In genomic region chr11:23988381-23989006, GRCh38 we compare ENCODE assay signal across 15 cellular contexts.
DNase-seq lines count a peak whose midpoint lies in the region; ATAC-seq, FAIRE-seq and TF ChIP-seq lines count a peak whose summit lies in the region.
"Had no signal": no experiment of that assay in that cellular context is flagged by ENCODE, and none has a peak within 500 bp of the region (broad histone marks: within the 10 kb centered on the region; RNA-seq: fewer than 3 reads in every experiment).

No MANE protein-coding gene starts in this region.

- no peaks in the 10 kb centered on the region for H3K4me1 Mint-ChIP-seq in progenitor cell of endocrine pancreas (ENCODE audit: low read depth)

- H4K91ac ChIP-seq in IMR-90 (ENCODE audit: insufficient read depth, low read depth, low read length), result peak overlapping the region; percentile 86; the same call in 1 of the 2 replicates

- dilution Hi-C loops in IMR-90 (cut with HindIII; ENCODE audit: low sequenced_read_pairs, unreplicated experiment), result no loop called here

- H3K4me2 ChIP-seq in IMR-90 (ENCODE audit: low read depth, low read length) (peak overlapping the region; percentile 59; the same call in 1 of the 2 replicates), K562 (ENCODE audit: insufficient read depth, low read length) (no peak overlapping the region)

- H3K9me3 ChIP-seq in IMR-90 (ENCODE audit: control insufficient read depth, insufficient read depth, low read length) (no peaks in the 10 kb centered on the region), K562 (replicated peaks; ENCODE audit: control insufficient read depth, insufficient read depth, low read depth, low read length) (no peaks in the 10 kb centered on the region), mesodermal cell (ENCODE audit: control insufficient read depth, low read length) (no peaks in the 10 kb centered on the region)
- H3K9me3 ChIP-seq: suprapubic skin had no signal

- no peak overlapping the region for H2AFZ ChIP-seq in IMR-90 (replicated peaks; ENCODE audit: low read length, poor library complexity)
- H2AFZ ChIP-seq in K562 (ENCODE audit: low read depth, low read length), result no peak overlapping the region

- POLR2A ChIA-PET in AG04449 (lab: Yijun Ruan, JAX), result interaction anchor here (0.6 kb wide), 1 partner anchor 102 kb away, joined by 3 read pairs; no protein-coding TSS in a partner anchor
- POLR2A ChIA-PET in IMR-90 (lab: Charles Lee; ENCODE audit: unreplicated experiment), result no interaction called here
- POLR2A ChIA-PET in K562 (lab: Yijun Ruan, JAX), result no interaction called here

- H3K9me1 ChIP-seq in IMR-90 (ENCODE audit: insufficient read depth, low read length) (peaks cover 5% of the 10 kb centered on the region), K562 (ENCODE audit: control insufficient read depth, insufficient read depth, low read length) (no peaks in the 10 kb centered on the region)

- ATAC-seq in IMR-90 (ENCODE audit: low read depth) (peak; percentile 75), K562 (no peak), HG03196 (IDR thresholded peaks at IDR 0.05; ENCODE audit: unreplicated experiment) (no peak), GM21360 (IDR thresholded peaks at IDR 0.05; ENCODE audit: unreplicated experiment) (no peak)
- ATAC-seq: activated T-cell treated with anti-CD3 and anti-CD28 coated beads, Interleukin-2, amount 50 U/mL, for 4 hours had no signal

- peak overlapping the region; percentile 95 for H2BK120ac ChIP-seq in IMR-90 (ENCODE audit: low read depth, low read length)

- peak overlapping the region; percentile 70; the same call in 1 of the 2 replicates for H3K27ac ChIP-seq in IMR-90 (ENCODE audit: insufficient read depth, low read length)
- H3K27ac ChIP-seq in K562 (ENCODE audit: extremely low read depth, low read depth, low read length), result no peak overlapping the region
- H3K27ac ChIP-seq in mesodermal cell (ENCODE audit: low read depth, low read length, severe bottlenecking), result peak overlapping the region; percentile 11
- H3K27ac ChIP-seq: coronary artery, suprapubic skin had no signal

- H2BK20ac ChIP-seq in IMR-90 (ENCODE audit: low read depth, low read length), result peak overlapping the region; percentile 95

- H3K79me2 ChIP-seq in K562 (ENCODE audit: control insufficient read depth, insufficient read depth, low read length), result no peaks in the 10 kb centered on the region

- WGBS in IMR-90 (ENCODE audit: extremely low coverage in 2 of 2, insufficient read length in 1 of 2), 2 experiments, result no CpG with 5 or more reads among the region's 1 CpG
- 0% methylated on average over 1 of the region's 1 CpG for whole genome bisulfite sequencing in K562 (ENCODE audit: insufficient coverage, low coverage, missing lambda C conversion rate)
- no CpG with 5 or more reads among the region's 1 CpG for WGBS in mesodermal cell (ENCODE audit: insufficient coverage in 2 of 2), 2 experiments

- H3K36me3 ChIP-seq in IMR-90 (ENCODE audit: control insufficient read depth, insufficient read depth, low read length), result no peaks in the 10 kb centered on the region
- no peaks in the 10 kb centered on the region for H3K36me3 ChIP-seq in K562 (ENCODE audit: control insufficient read depth, insufficient read depth, low read length)
- no peaks in the 10 kb centered on the region for H3K36me3 ChIP-seq in mesodermal cell (ENCODE audit: control insufficient read depth, insufficient read depth, low read length)
- H3K36me3 ChIP-seq: suprapubic skin had no signal

- H3K18ac ChIP-seq in IMR-90 (ENCODE audit: low read depth, low read length), result peak overlapping the region; percentile 82

- TF ChIP-seq RAD21 in IMR-90 (IDR thresholded peaks at IDR 0.05; ENCODE audit: low read length), result no peak
- TF ChIP-seq RAD21 in K562 (CRISPR knock-in tag; conservative IDR thresholded peaks at IDR 0.05 in 1 of 2, IDR thresholded peaks at IDR 0.05 in 1 of 2), result no peak

- no TSS peak for BruUV-seq in IMR-90 (replicated peaks; lab: Mats Ljungman, UMichigan)
- no TSS peak for BruUV-seq in K562 (replicated peaks; lab: Mats Ljungman, UMichigan)

- no peak overlapping the region for H3K4me3 ChIP-seq in AG04449 (ENCODE audit: low read depth, low read length)
- no peak overlapping the region for H3K4me3 ChIP-seq in IMR-90 (ENCODE audit: insufficient read depth, low read depth, low read length)
- no peak overlapping the region for H3K4me3 ChIP-seq in K562
- H3K4me3 ChIP-seq in mesodermal cell (ENCODE audit: extremely low read depth, insufficient read depth, low read length, poor library complexity, severe bottlenecking), result no peak overlapping the region
- H3K4me3 ChIP-seq: coronary artery, suprapubic skin had no signal

- no peaks in the 10 kb centered on the region for H3K27me3 Mint-ChIP-seq in progenitor cell of endocrine pancreas

- no peaks in the 10 kb centered on the region for H4K20me1 ChIP-seq in IMR-90 (ENCODE audit: insufficient read depth, low read length)
- H4K20me1 ChIP-seq in K562 (replicated peaks; ENCODE audit: control insufficient read depth, insufficient read depth, low read length), result no peaks in the 10 kb centered on the region

- peak overlapping the region; percentile 83; the same call in 1 of the 2 replicates for H3K23ac ChIP-seq in IMR-90 (ENCODE audit: low read depth, low read length)

- H3K14ac ChIP-seq in IMR-90 (replicated peaks; ENCODE audit: low read depth, low read length), result peak overlapping the region; percentile 76

- peak overlapping the region; percentile 87; the same call in 1 of the 2 replicates for H3K56ac ChIP-seq in IMR-90 (ENCODE audit: extremely low read depth, insufficient read depth, low read length)

- H3K4me1 ChIP-seq in IMR-90 (ENCODE audit: control insufficient read depth, insufficient read depth, low read length) (peaks cover 15% of the 10 kb centered on the region), K562 (replicated peaks in 1 of 2; ENCODE audit: control insufficient read depth in 2 of 2, insufficient read depth in 2 of 2, low read length in 2 of 2) (no peaks in the 10 kb centered on the region), mesodermal cell (ENCODE audit: control insufficient read depth, insufficient read depth, low read length, poor library complexity, severe bottlenecking) (peaks cover 5% of the 10 kb centered on the region)
- H3K4me1 ChIP-seq: suprapubic skin had no signal

- peak overlapping the region; percentile 70; the same call in 1 of the 2 replicates for H4K5ac ChIP-seq in IMR-90 (ENCODE audit: low read depth, low read length)

- no peak for TF ChIP-seq EP300 in K562 (IDR thresholded peaks at IDR 0.05; ENCODE audit: low read length)

- H3K27me3 ChIP-seq in IMR-90 (ENCODE audit: control insufficient read depth, insufficient read depth, low read length) (no peaks in the 10 kb centered on the region), K562 (ENCODE audit: control insufficient read depth in 2 of 2, insufficient read depth in 2 of 2, low read length in 2 of 2) (no peaks in the 10 kb centered on the region)
- H3K27me3 ChIP-seq: suprapubic skin had no signal

- H3K9me3 Mint-ChIP-seq in progenitor cell of endocrine pancreas (ENCODE audit: low read depth), result no peaks in the 10 kb centered on the region

- DNase-seq in AG04449 (ENCODE audit: low read depth, low spot score) (peak; percentile 59), IMR-90 (peak; percentile 84), K562 (ENCODE audit: extremely low read depth in 1 of 4, low spot score in 3 of 4) (no peak), kidney tubule cell (ENCODE audit: low spot score) (no peak), progenitor cell of endocrine pancreas (ENCODE audit: low spot score, unreplicated experiment) (no peak)
- DNase-seq: activated CD4-positive, alpha-beta T cell treated with anti-CD3 and anti-CD28 coated beads, Interleukin-2, amount 50 U/mL, for 1 hour; activated T-cell treated with anti-CD3 and anti-CD28 coated beads, Interleukin-2, amount 50 U/mL, for 4 hours; hippocampal formation; NCI-H1105; NCI-H2227 treated with DMSO at 0.1 percent for 48 hours had no signal

- CTCF ChIA-PET in AG04449 (lab: Yijun Ruan, JAX), result no interaction called here
- CTCF ChIA-PET in IMR-90 (lab: Yijun Ruan, JAX), result no interaction called here
- CTCF ChIA-PET in K562 (lab: Yijun Ruan, JAX; ENCODE audit: low intra/inter-chr PET ratio), result no interaction called here

- H3K9ac ChIP-seq in IMR-90 (ENCODE audit: low read depth, low read length) (no peak overlapping the region), K562 (ENCODE audit: insufficient read depth in 1 of 2, low read depth in 2 of 2, low read length in 2 of 2) (no peak overlapping the region)

- H4K8ac ChIP-seq in IMR-90 (ENCODE audit: low read depth in 2 of 2, low read length in 2 of 2), result peak overlapping the region in 1 of 2 experiments; percentile 88; a peak in 3 of 4 replicates

- no peak for TF ChIP-seq CTCF in AG04449 (IDR thresholded peaks at IDR 0.05; ENCODE audit: insufficient read depth, low read length, missing control alignments)
- no peak for TF ChIP-seq CTCF in IMR-90 (conservative IDR thresholded peaks at IDR 0.05; ENCODE audit: low read depth, low read length)
- TF ChIP-seq CTCF in K562 (IDR thresholded peaks at IDR 0.05 in 2 of 3, conservative IDR thresholded peaks at IDR 0.05 in 1 of 3; ENCODE audit: insufficient read depth in 2 of 3, low read depth in 1 of 3, low read length in 3 of 3), result no peak
- TF ChIP-seq CTCF in progenitor cell of endocrine pancreas (IDR thresholded peaks at IDR 0.05; ENCODE audit: unreplicated experiment), result no peak

- no peak overlapping the region for H2AK5ac ChIP-seq in IMR-90 (ENCODE audit: low read depth, low read length)

- peak overlapping the region; percentile 97 for H2BK5ac ChIP-seq in IMR-90 (ENCODE audit: low read depth, low read length, poor library complexity, severe bottlenecking)

- no peaks in the 10 kb centered on the region for H3K36me3 Mint-ChIP-seq in progenitor cell of endocrine pancreas (ENCODE audit: insufficient read depth)

- H3K4ac ChIP-seq in IMR-90 (ENCODE audit: low read depth, low read length), result peak overlapping the region; percentile 75; the same call in 1 of the 2 replicates

- intact Hi-C loops in IMR-90 (cut with micrococcal nuclease), result loop anchor here (5.0 kb wide), 1 partner anchor 86 kb away; no protein-coding TSS in a partner anchor
- intact Hi-C loops in K562 (cut with micrococcal nuclease), result no loop called here

- H3K79me1 ChIP-seq in IMR-90 (ENCODE audit: low read depth in 1 of 2, low read length in 2 of 2), result no peaks in the 10 kb centered on the region

- FAIRE-seq in K562 (lab: Jason Lieb, UNC), result no peak

- no peak overlapping the region for H2AK9ac ChIP-seq in IMR-90 (replicated peaks; ENCODE audit: low read depth, low read length, poor library complexity)

- TF ChIP-seq POLR2A in IMR-90 (IDR thresholded peaks at IDR 0.05; ENCODE audit: low read depth, low read length) (no peak), K562 (conservative IDR thresholded peaks at IDR 0.05) (no peak)

- in situ Hi-C loops in IMR-90 (cut with MboI; ENCODE audit: low sequenced_read_pairs) (no loop called here), K562 (cut with MboI) (no loop called here)

- H2BK15ac ChIP-seq in IMR-90 (ENCODE audit: low read depth, low read length), result peak overlapping the region; percentile 73; the same call in 1 of the 3 replicates

- H3K4me3 Mint-ChIP-seq in progenitor cell of endocrine pancreas (ENCODE audit: low read depth), result no peak overlapping the region
- H3K4me3 Mint-ChIP-seq: activated T-cell treated with anti-CD3 and anti-CD28 coated beads, Interleukin-2, amount 50 U/mL, for 4 hours had no signal

- no peak overlapping the region for H3K27ac Mint-ChIP-seq in progenitor cell of endocrine pancreas

TF ChIP-seq in IMR-90, 13 proteins besides CTCF, POLR2A, EP300 and RAD21 (continues in another document):
- TF ChIP-seq CHD1 (IDR thresholded peaks at IDR 0.05; ENCODE audit: low read depth, low read length), result no peak

Comparison
In these comparisons a context has a peak if more than half of its experiments do, and no peak if none do; other contexts are left out.
1. DNase-seq: peak in AG04449 (single experiment) and IMR-90 (single experiment); none in K562 (0 of 4), kidney tubule cell (single experiment) and progenitor cell of endocrine pancreas (single experiment).